Comparison of ENCODE assay signal across 22 cellular contexts in genomic region chr3:151306168-151306810, GRCh38. TPM values are rescaled to one million over a fixed set of nuclear protein-coding genes. Genes with fewer than 3 reads are reported as not detected.
A peak's percentile ranks its signal among the peaks of the same experiment; 100 is the strongest.
DNase-seq lines count a peak whose midpoint lies in the region; ATAC-seq, FAIRE-seq and TF ChIP-seq lines count a peak whose summit lies in the region.
"Had no signal": no experiment of that assay in that cellular context is flagged by ENCODE, and none has a peak within 500 bp of the region (broad histone marks: within the 10 kb centered on the region; RNA-seq: fewer than 3 reads in every experiment).

No MANE protein-coding gene starts in this region.

- H2AFZ ChIP-seq in PC-9: peak overlapping the region; percentile 4; the same call in 1 of the 2 replicates
- H2AFZ ChIP-seq: GM23338 had no signal

- H3K4me3 Mint-ChIP-seq in T-helper 2 cell treated with Interferon-gamma antibody and Interleukin-4, amounts not matched to agents 5 μg/mL and 100 μg/mL, for 36 hours: peak overlapping the region; percentile 32
- H3K4me3 Mint-ChIP-seq in endothelial cell (ENCODE audit: unreplicated experiment): no peak overlapping the region
- H3K4me3 Mint-ChIP-seq in progenitor cell of endocrine pancreas (ENCODE audit: low read depth): no peak overlapping the region

- peaks cover 52% of the 10 kb centered on the region for H3F3A ChIP-seq in PC-9 (ENCODE audit: insufficient read depth, low read depth)

- no peak for FAIRE-seq in pancreas (lab: Jason Lieb, UNC)
- FAIRE-seq: islet of Langerhans had no signal

- peak overlapping the region; percentile 70 for H3K4me2 ChIP-seq in PC-9
- H3K4me2 ChIP-seq: GM23338 had no signal

- no peak for ATAC-seq in pancreas
- no peak for ATAC-seq in esophagus mucosa

- WGBS in pancreas, 2 donors: 87 to 93% methylated on average over 6 of the region's 6 CpGs

- POLR2A ChIA-PET in PC-9 (lab: Charles Lee; ENCODE audit: unreplicated experiment): interaction anchor here (0.5 to 1.3 kb wide), 4 partner anchors 10 to 238 kb away, joined by 3 to 16 read pairs (median 8); partner anchors contain the start of gene GPR87

- no peaks in the 10 kb centered on the region for H3K36me3 ChIP-seq in PC-9 (ENCODE audit: low read depth)
- H3K36me3 ChIP-seq in pancreas: no peaks in the 10 kb centered on the region
- H3K36me3 ChIP-seq: Peyer's patch had no signal

- H3K27ac Mint-ChIP-seq in T-helper 2 cell treated with Interferon-gamma antibody and Interleukin-4, amounts not matched to agents 5 μg/mL and 100 μg/mL, for 36 hours: no peak overlapping the region
- H3K27ac Mint-ChIP-seq in endothelial cell (ENCODE audit: unreplicated experiment) (peak overlapping the region; percentile 9), progenitor cell of endocrine pancreas (peak overlapping the region; percentile 8)
- H3K27ac Mint-ChIP-seq: effector memory CD8-positive, alpha-beta T cell had no signal

- H3K4me1 ChIP-seq in PC-9 (replicated peaks; ENCODE audit: insufficient read depth) (peaks cover 77% of the 10 kb centered on the region), pancreas (no peaks in the 10 kb centered on the region)
- H3K4me1 ChIP-seq: Peyer's patch had no signal

- H3K9me2 ChIP-seq in PC-9 (ENCODE audit: insufficient read depth): no peaks in the 10 kb centered on the region

- H3K27ac ChIP-seq in PC-9 (peak overlapping the region; percentile 96), pancreas (no peak overlapping the region)
- H3K27ac ChIP-seq: Peyer's patch had no signal

- TF ChIP-seq CTCF in PC-9 (conservative IDR thresholded peaks at IDR 0.05) (no peak), endothelial cell (IDR thresholded peaks at IDR 0.05; ENCODE audit: unreplicated experiment) (no peak), progenitor cell of endocrine pancreas (IDR thresholded peaks at IDR 0.05; ENCODE audit: unreplicated experiment) (no peak), pancreas (IDR thresholded peaks at IDR 0.05) (no peak)

- BruUV-seq in PC-9 (replicated peaks; lab: Mats Ljungman, UMichigan): no TSS peak

- H3K27me3 Mint-ChIP-seq in T-helper 2 cell treated with Interferon-gamma antibody and Interleukin-4, amounts not matched to agents 5 μg/mL and 100 μg/mL, for 36 hours (ENCODE audit: low read depth): no peaks in the 10 kb centered on the region
- peaks cover 4% of the 10 kb centered on the region for H3K27me3 Mint-ChIP-seq in endothelial cell (ENCODE audit: unreplicated experiment)
- no peaks in the 10 kb centered on the region for H3K27me3 Mint-ChIP-seq in progenitor cell of endocrine pancreas

- H3K9me3 ChIP-seq in PC-9 (ENCODE audit: insufficient read depth, low read depth) (no peaks in the 10 kb centered on the region), pancreas (no peaks in the 10 kb centered on the region)
- H3K9me3 ChIP-seq: Peyer's patch had no signal

- H3K9me3 Mint-ChIP-seq in T-helper 2 cell treated with Interferon-gamma antibody and Interleukin-4, amounts not matched to agents 5 μg/mL and 100 μg/mL, for 36 hours: no peaks in the 10 kb centered on the region
- H3K9me3 Mint-ChIP-seq in endothelial cell (ENCODE audit: unreplicated experiment): no peaks in the 10 kb centered on the region
- no peaks in the 10 kb centered on the region for H3K9me3 Mint-ChIP-seq in progenitor cell of endocrine pancreas (ENCODE audit: low read depth)
- H3K9me3 Mint-ChIP-seq: effector memory CD8-positive, alpha-beta T cell; GM23338 had no signal

- H3K4me3 ChIP-seq in PC-9: peak overlapping the region; percentile 38
- H3K4me3 ChIP-seq in pancreas: no peak overlapping the region
- H3K4me3 ChIP-seq: GM23338, Peyer's patch had no signal

- CTCF ChIA-PET in PC-9 (lab: Charles Lee): interaction anchor here (0.7 to 3.3 kb wide), 2 partner anchors 21 to 78 kb away, joined by 3 to 16 read pairs; no protein-coding TSS in a partner anchor

- H3K27me3 ChIP-seq in PC-9 (ENCODE audit: insufficient read depth, low read depth): no peaks in the 10 kb centered on the region
- no peaks in the 10 kb centered on the region for H3K27me3 ChIP-seq in pancreas
- H3K27me3 ChIP-seq: Peyer's patch had no signal

- no peaks in the 10 kb centered on the region for H3K36me3 Mint-ChIP-seq in T-helper 2 cell treated with Interferon-gamma antibody and Interleukin-4, amounts not matched to agents 5 μg/mL and 100 μg/mL, for 36 hours (ENCODE audit: low read depth)
- H3K36me3 Mint-ChIP-seq in endothelial cell (ENCODE audit: low read depth, unreplicated experiment) (peaks cover 4% of the 10 kb centered on the region), progenitor cell of endocrine pancreas (ENCODE audit: insufficient read depth) (no peaks in the 10 kb centered on the region)

- DNase-seq in T-helper 2 cell treated with Interferon-gamma antibody and Interleukin-4, amounts not matched to agents 5 μg/mL and 100 μg/mL, for 36 hours (ENCODE audit: low spot score): no peak
- DNase-seq in T-helper 2 cell: no peak
- DNase-seq in PC-9: no peak
- DNase-seq in endothelial cell (ENCODE audit: low spot score): no peak
- DNase-seq in progenitor cell of endocrine pancreas (ENCODE audit: low spot score, unreplicated experiment): no peak
- DNase-seq in mesenteric fat pad (ENCODE audit: low spot score): no peak
- no peak for DNase-seq in pancreas
- DNase-seq: 8988T; activated CD4-positive, CD25-positive, alpha-beta regulatory T cell; activated gamma-delta T cell treated with Interleukin-2 at 50 U/mL for 16 hours; effector memory CD8-positive, alpha-beta T cell; MM.1S; NCI-H2081 treated with DMSO at 0.1 percent for 48 hours; NCI-H526 treated with DMSO at 0.1 percent for 48 hours; Peyer's patch had no signal

- H3K4me1 Mint-ChIP-seq in T-helper 2 cell treated with Interferon-gamma antibody and Interleukin-4, amounts not matched to agents 5 μg/mL and 100 μg/mL, for 36 hours (ENCODE audit: low read depth): peaks cover 58% of the 10 kb centered on the region
- H3K4me1 Mint-ChIP-seq in endothelial cell (ENCODE audit: unreplicated experiment): peaks cover 10% of the 10 kb centered on the region
- H3K4me1 Mint-ChIP-seq in progenitor cell of endocrine pancreas (ENCODE audit: low read depth): peaks cover 9% of the 10 kb centered on the region

- intact Hi-C loops in PC-9 (cut with micrococcal nuclease; ENCODE audit: unreplicated experiment) (loop anchor here (5.0 to 10.0 kb wide), 3 partner anchors 531 to 959 kb away; partner anchors contain the start of gene MBNL1), pancreas (cut with DNase I) (no loop called here)

- H3K79me2 ChIP-seq in PC-9 (ENCODE audit: low read depth): peaks cover 51% of the 10 kb centered on the region

- H4K20me1 ChIP-seq in PC-9 (ENCODE audit: insufficient read depth): no peaks in the 10 kb centered on the region

RNA-seq across cellular contexts. Expression of gene GPR87, which starts 10.3 kb away (rescaled TPM):
- total RNA-seq in PC-9 (2021) (9.0 and 15.5 TPM in 2 replicates), endothelial cell (ENCODE audit: unreplicated experiment) (2.0 TPM), progenitor cell of endocrine pancreas (0.18 TPM in 1 of 2 replicates, not detected in the other), mesenteric fat pad (not detected), pancreas (not detected), esophagus mucosa (36.8 TPM)
- not detected for polyA plus RNA-seq in pancreas
- total RNA-seq: cardiac septum, GM23338, mucosa of gallbladder, osteocyte, Peyer's patch had no signal

RNA-seq across cellular contexts. Expression of gene P2RY13, which starts 23.1 kb away (rescaled TPM):
- total RNA-seq in PC-9 (2021) (not detected in 2 replicates), endothelial cell (ENCODE audit: unreplicated experiment) (not detected), progenitor cell of endocrine pancreas (not detected in 2 replicates), mesenteric fat pad (4.7 TPM), pancreas (1 to 10 TPM in 3 of 6 donors, under 1 TPM in 3; 0.08 to 1.9 (median 0.72) TPM), esophagus mucosa (0.28 TPM)
- under 1 TPM; 0.11 to 0.12 TPM for polyA plus RNA-seq in pancreas
- total RNA-seq: Daoy, GM23338, osteocyte had no signal

RNA-seq across cellular contexts. Expression of gene P2RY14, which starts 27.9 kb away (rescaled TPM):
- total RNA-seq in PC-9 (2021): not detected in 2 replicates
- total RNA-seq in endothelial cell (ENCODE audit: unreplicated experiment): 0.21 TPM
- not detected in 2 replicates for total RNA-seq in progenitor cell of endocrine pancreas
- 1.4 TPM for total RNA-seq in mesenteric fat pad
- under 1 TPM; 0.08 to 0.38 (median 0.11) TPM for total RNA-seq in pancreas
- under 1 TPM; 0.08 to 0.47 TPM for polyA plus RNA-seq in pancreas
- 0.88 TPM for total RNA-seq in esophagus mucosa
- total RNA-seq: Daoy, GM23338, osteocyte had no signal
